Comparison of ENCODE assay signal across 9 cellular contexts in the genomic region with DNA sequence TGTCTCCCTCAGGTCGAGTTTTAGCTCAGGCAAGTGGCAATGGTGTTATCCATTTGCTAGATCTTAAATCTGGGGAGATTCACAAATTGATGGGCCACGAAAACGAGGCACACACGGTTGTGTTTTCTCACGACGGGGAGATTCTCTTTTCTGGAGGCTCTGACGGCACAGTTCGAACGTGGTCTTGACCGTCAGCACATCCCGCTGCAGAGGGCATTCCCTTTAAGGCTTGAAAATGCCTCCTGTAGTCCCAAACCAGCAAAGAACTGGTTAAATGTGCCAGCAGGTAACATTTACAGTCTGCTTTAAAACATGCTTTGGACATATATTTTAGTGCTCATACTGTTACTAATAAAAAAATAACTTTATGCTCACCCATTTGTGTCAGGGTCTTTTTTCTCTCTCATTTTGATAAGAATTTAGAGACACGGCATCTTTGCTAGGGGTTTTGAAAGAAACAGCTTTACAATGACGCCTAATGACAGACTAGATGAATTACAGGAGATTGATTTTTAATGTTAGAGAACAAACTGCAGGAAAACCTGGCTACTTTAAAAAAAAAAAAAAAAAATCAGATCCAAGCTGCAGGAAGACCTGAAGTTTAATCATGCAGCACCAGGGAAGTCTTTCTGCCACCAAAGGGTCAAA.
DNase-seq lines count a peak whose midpoint lies in the region; ATAC-seq and TF ChIP-seq lines count a peak whose summit lies in the region.
"Had no signal": no experiment of that assay in that cellular context is flagged by ENCODE, and none has a peak within 500 bp of the region (broad histone marks: within the 10 kb centered on the region; RNA-seq: fewer than 3 reads in every experiment).

No MANE protein-coding gene starts in this region.

- peak; percentile 75 for DNase-seq in DMS153 (lab: John Stamatoyannopoulos, UW)
- peak; percentile 5 for DNase-seq in NAMALWA (ENCODE audit: low spot score)
- DNase-seq in RWPE1 (ENCODE audit: low spot score), result no peak
- peak; percentile 44 for DNase-seq in inferior parietal cortex (ENCODE audit: extremely low spot score)
- no peak for DNase-seq in middle frontal gyrus (ENCODE audit: extremely low spot score, low spot score)
- DNase-seq in activated CD8-positive, alpha-beta memory T cell treated with anti-CD3 and anti-CD28 coated beads for 24 hours, result no peak

- CTCF ChIA-PET in RWPE1 (lab: Yijun Ruan, JAX), result interaction anchor here (0.7 kb wide), 1 partner anchor 358 kb away, joined by 4 read pairs; no protein-coding TSS in a partner anchor

- no peak overlapping the region for H3K27ac ChIP-seq in RWPE1

- TF ChIP-seq CTCF in RWPE1 (conservative IDR thresholded peaks at IDR 0.05; ENCODE audit: low read depth), result peak; percentile 37; the same call in 1 of the 2 replicates

- no peak for ATAC-seq in HG03378 (IDR thresholded peaks at IDR 0.05; ENCODE audit: unreplicated experiment)
- ATAC-seq in HG02623 (IDR thresholded peaks at IDR 0.05; ENCODE audit: unreplicated experiment), result no peak
- ATAC-seq: CD8-positive, alpha-beta T cell had no signal

- POLR2A ChIA-PET in RWPE1 (lab: Yijun Ruan, JAX; ENCODE audit: low non-redundant PET), result no interaction called here

Comparison
In these comparisons a context has a peak if more than half of its experiments do, and no peak if none do; other contexts are left out.
1. DNase-seq: peak in DMS153 (single experiment), NAMALWA (single experiment) and inferior parietal cortex (single experiment); none in RWPE1 (single experiment), middle frontal gyrus (single experiment) and activated CD8-positive, alpha-beta memory T cell treated with anti-CD3 and anti-CD28 coated beads for 24 hours (single experiment).